Comparison of ENCODE assay signal across 16 cellular contexts in genomic region chr4:94654714-94655113, GRCh38.
DNase-seq lines count a peak whose midpoint lies in the region; ATAC-seq and TF ChIP-seq lines count a peak whose summit lies in the region.
"Had no signal": no experiment of that assay in that cellular context is flagged by ENCODE, and none has a peak within 500 bp of the region (broad histone marks: within the 10 kb centered on the region; RNA-seq: fewer than 3 reads in every experiment).

No MANE protein-coding gene starts in this region.

- H3K27ac Mint-ChIP-seq in chondrocyte (ENCODE audit: unreplicated experiment) (peak overlapping the region; percentile 73), nephron (peak overlapping the region in 2 of 3 experiments; percentile 28 to 45), progenitor cell of endocrine pancreas (peak overlapping the region; percentile 39)
- no peak overlapping the region for H3K27ac Mint-ChIP-seq in CD4-positive, alpha-beta memory T cell
- H3K27ac Mint-ChIP-seq: CD8-positive, alpha-beta T cell; IgD-negative memory B cell had no signal

- H3K4me3 ChIP-seq in gastroesophageal sphincter: no peak overlapping the region
- no peak overlapping the region for H3K4me3 ChIP-seq in CD4-positive, alpha-beta memory T cell (ENCODE audit: low read length in 2 of 2)
- H3K4me3 ChIP-seq: BLaER1 treated with 17β-estradiol and CSF1 and Interleukin-3, amounts not matched to agents 10 nM and 100 nM had no signal

- CTCF ChIA-PET in CD4-positive, alpha-beta memory T cell (lab: Charles Lee; ENCODE audit: partially characterized antibody): no interaction called here

- ATAC-seq in omental fat pad (ENCODE audit: low FRiP score) (no peak), gastroesophageal sphincter (no peak)
- ATAC-seq: CD8-positive, alpha-beta T cell had no signal

- POLR2A ChIA-PET in CD4-positive, alpha-beta memory T cell (lab: Charles Lee; ENCODE audit: partially characterized antibody): no interaction called here

- DNase-seq in chondrocyte (ENCODE audit: low spot score) (no peak), progenitor cell of endocrine pancreas (ENCODE audit: low spot score, unreplicated experiment) (no peak), omental fat pad (ENCODE audit: low spot score) (no peak), NCI-H69 (lab: John Stamatoyannopoulos, UW) (no peak)
- DNase-seq in CD4-positive, alpha-beta memory T cell: no peak
- DNase-seq: Caco-2; CD8-positive, alpha-beta T cell; DMS53; GF-D8; HCEC 1CT; HFFc6 had no signal

- peaks cover 0 to 31% of the 10 kb centered on the region in 2 donors for H3K36me3 ChIP-seq in gastroesophageal sphincter
- H3K36me3 ChIP-seq in CD4-positive, alpha-beta memory T cell (ENCODE audit: insufficient read depth, low read length): no peaks in the 10 kb centered on the region

- intact Hi-C loops in CD4-positive, alpha-beta memory T cell (cut with micrococcal nuclease): no loop called here

- TF ChIP-seq CTCF in C4-2B (conservative IDR thresholded peaks at IDR 0.05): no peak
- no peak for TF ChIP-seq CTCF in chondrocyte (IDR thresholded peaks at IDR 0.05)
- TF ChIP-seq CTCF in nephron (IDR thresholded peaks at IDR 0.05; ENCODE audit: unreplicated experiment in 3 of 3): no peak
- no peak for TF ChIP-seq CTCF in progenitor cell of endocrine pancreas (IDR thresholded peaks at IDR 0.05; ENCODE audit: unreplicated experiment)
- no peak for TF ChIP-seq CTCF in omental fat pad (IDR thresholded peaks at IDR 0.05)
- no peak for TF ChIP-seq CTCF in gastroesophageal sphincter (IDR thresholded peaks at IDR 0.05)

- H3K36me3 Mint-ChIP-seq in chondrocyte (ENCODE audit: low read depth) (peaks cover 29% of the 10 kb centered on the region), nephron (ENCODE audit: low read depth) (peaks cover 30% of the 10 kb centered on the region), progenitor cell of endocrine pancreas (ENCODE audit: insufficient read depth) (peaks cover 14% of the 10 kb centered on the region)
- peaks cover 20 to 25% of the 10 kb centered on the region in 2 donors for H3K36me3 Mint-ChIP-seq in CD4-positive, alpha-beta memory T cell

- no peaks in the 10 kb centered on the region for H3K9me3 ChIP-seq in gastroesophageal sphincter
- no peaks in the 10 kb centered on the region for H3K9me3 ChIP-seq in CD4-positive, alpha-beta memory T cell (ENCODE audit: control insufficient read depth in 1 of 2, low read length in 2 of 2)
- H3K9me3 ChIP-seq: BLaER1 treated with 17β-estradiol and CSF1 and Interleukin-3, amounts not matched to agents 10 nM and 100 nM; Caco-2 had no signal

- H3K4me1 Mint-ChIP-seq in chondrocyte (ENCODE audit: low read depth): peaks cover 44% of the 10 kb centered on the region
- peaks cover 10% of the 10 kb centered on the region for H3K4me1 Mint-ChIP-seq in nephron
- H3K4me1 Mint-ChIP-seq in progenitor cell of endocrine pancreas (ENCODE audit: low read depth): peaks cover 38% of the 10 kb centered on the region
- H3K4me1 Mint-ChIP-seq in CD4-positive, alpha-beta memory T cell: no peaks in the 10 kb centered on the region
- H3K4me1 Mint-ChIP-seq: IgD-negative memory B cell had no signal

- WGBS in gastroesophageal sphincter (ENCODE audit: low coverage in 1 of 2), 2 donors: 59 to 77% methylated on average over 3 of the region's 3 CpGs

- H3K9me3 Mint-ChIP-seq in chondrocyte (ENCODE audit: low read depth): no peaks in the 10 kb centered on the region
- no peaks in the 10 kb centered on the region for H3K9me3 Mint-ChIP-seq in nephron
- no peaks in the 10 kb centered on the region for H3K9me3 Mint-ChIP-seq in progenitor cell of endocrine pancreas (ENCODE audit: low read depth)
- no peaks in the 10 kb centered on the region for H3K9me3 Mint-ChIP-seq in CD4-positive, alpha-beta memory T cell
- H3K9me3 Mint-ChIP-seq: CD8-positive, alpha-beta T cell; HFFc6; IgD-negative memory B cell had no signal

- peaks cover 0 to 30% (median 0%) of the 10 kb centered on the region in 3 donors for H3K4me1 ChIP-seq in gastroesophageal sphincter
- no peaks in the 10 kb centered on the region for H3K4me1 ChIP-seq in CD4-positive, alpha-beta memory T cell (ENCODE audit: insufficient read depth, low read length)
- H3K4me1 ChIP-seq: BLaER1 treated with 17β-estradiol and CSF1 and Interleukin-3, amounts not matched to agents 10 nM and 100 nM had no signal

- no peak for TF ChIP-seq POLR2A in gastroesophageal sphincter (IDR thresholded peaks at IDR 0.05)

- H3K4me3 Mint-ChIP-seq in chondrocyte (ENCODE audit: unreplicated experiment): no peak overlapping the region
- H3K4me3 Mint-ChIP-seq in nephron: no peak overlapping the region
- no peak overlapping the region for H3K4me3 Mint-ChIP-seq in progenitor cell of endocrine pancreas (ENCODE audit: low read depth)
- H3K4me3 Mint-ChIP-seq in CD4-positive, alpha-beta memory T cell: no peak overlapping the region
- H3K4me3 Mint-ChIP-seq: CD8-positive, alpha-beta T cell; HFFc6; IgD-negative memory B cell had no signal

- no peaks in the 10 kb centered on the region for H3K27me3 ChIP-seq in gastroesophageal sphincter
- no peaks in the 10 kb centered on the region for H3K27me3 ChIP-seq in CD4-positive, alpha-beta memory T cell (ENCODE audit: insufficient read depth, low read length)
- H3K27me3 ChIP-seq: BLaER1 treated with 17β-estradiol and CSF1 and Interleukin-3, amounts not matched to agents 10 nM and 100 nM had no signal

- H3K27ac ChIP-seq in C4-2B (peak overlapping the region; percentile 73; the same call in 1 of the 2 replicates), gastroesophageal sphincter (no peak overlapping the region)
- no peak overlapping the region for H3K27ac ChIP-seq in CD4-positive, alpha-beta memory T cell (ENCODE audit: low read depth, low read length)
- H3K27ac ChIP-seq: BLaER1 treated with 17β-estradiol and CSF1 and Interleukin-3, amounts not matched to agents 10 nM and 100 nM had no signal

- no peaks in the 10 kb centered on the region for H3K27me3 Mint-ChIP-seq in chondrocyte (ENCODE audit: low read depth)
- no peaks in the 10 kb centered on the region for H3K27me3 Mint-ChIP-seq in nephron (ENCODE audit: low read depth)
- H3K27me3 Mint-ChIP-seq in progenitor cell of endocrine pancreas: no peaks in the 10 kb centered on the region
- H3K27me3 Mint-ChIP-seq in CD4-positive, alpha-beta memory T cell: no peaks in the 10 kb centered on the region
- H3K27me3 Mint-ChIP-seq: IgD-negative memory B cell had no signal

- no peak for TF ChIP-seq EP300 in gastroesophageal sphincter (IDR thresholded peaks at IDR 0.05)

Comparison
In these comparisons a context has a peak if more than half of its experiments do, and no peak if none do; other contexts are left out.
1. H3K27ac Mint-ChIP-seq: peak in chondrocyte (single experiment), nephron (2 of 3) and progenitor cell of endocrine pancreas (single experiment); none in CD4-positive, alpha-beta memory T cell (0 of 7).